Comparison of ENCODE assay signal across 1 cellular context in genomic region chr9:92764988-92765936, GRCh38.
TF ChIP-seq lines count a peak whose summit lies in the region.

No MANE protein-coding gene starts in this region.

TF ChIP-seq in HepG2, 621 proteins besides CTCF, POLR2A, EP300 and RAD21 (continued from another document and continues in another):
- TF ChIP-seq, protein P1, sequence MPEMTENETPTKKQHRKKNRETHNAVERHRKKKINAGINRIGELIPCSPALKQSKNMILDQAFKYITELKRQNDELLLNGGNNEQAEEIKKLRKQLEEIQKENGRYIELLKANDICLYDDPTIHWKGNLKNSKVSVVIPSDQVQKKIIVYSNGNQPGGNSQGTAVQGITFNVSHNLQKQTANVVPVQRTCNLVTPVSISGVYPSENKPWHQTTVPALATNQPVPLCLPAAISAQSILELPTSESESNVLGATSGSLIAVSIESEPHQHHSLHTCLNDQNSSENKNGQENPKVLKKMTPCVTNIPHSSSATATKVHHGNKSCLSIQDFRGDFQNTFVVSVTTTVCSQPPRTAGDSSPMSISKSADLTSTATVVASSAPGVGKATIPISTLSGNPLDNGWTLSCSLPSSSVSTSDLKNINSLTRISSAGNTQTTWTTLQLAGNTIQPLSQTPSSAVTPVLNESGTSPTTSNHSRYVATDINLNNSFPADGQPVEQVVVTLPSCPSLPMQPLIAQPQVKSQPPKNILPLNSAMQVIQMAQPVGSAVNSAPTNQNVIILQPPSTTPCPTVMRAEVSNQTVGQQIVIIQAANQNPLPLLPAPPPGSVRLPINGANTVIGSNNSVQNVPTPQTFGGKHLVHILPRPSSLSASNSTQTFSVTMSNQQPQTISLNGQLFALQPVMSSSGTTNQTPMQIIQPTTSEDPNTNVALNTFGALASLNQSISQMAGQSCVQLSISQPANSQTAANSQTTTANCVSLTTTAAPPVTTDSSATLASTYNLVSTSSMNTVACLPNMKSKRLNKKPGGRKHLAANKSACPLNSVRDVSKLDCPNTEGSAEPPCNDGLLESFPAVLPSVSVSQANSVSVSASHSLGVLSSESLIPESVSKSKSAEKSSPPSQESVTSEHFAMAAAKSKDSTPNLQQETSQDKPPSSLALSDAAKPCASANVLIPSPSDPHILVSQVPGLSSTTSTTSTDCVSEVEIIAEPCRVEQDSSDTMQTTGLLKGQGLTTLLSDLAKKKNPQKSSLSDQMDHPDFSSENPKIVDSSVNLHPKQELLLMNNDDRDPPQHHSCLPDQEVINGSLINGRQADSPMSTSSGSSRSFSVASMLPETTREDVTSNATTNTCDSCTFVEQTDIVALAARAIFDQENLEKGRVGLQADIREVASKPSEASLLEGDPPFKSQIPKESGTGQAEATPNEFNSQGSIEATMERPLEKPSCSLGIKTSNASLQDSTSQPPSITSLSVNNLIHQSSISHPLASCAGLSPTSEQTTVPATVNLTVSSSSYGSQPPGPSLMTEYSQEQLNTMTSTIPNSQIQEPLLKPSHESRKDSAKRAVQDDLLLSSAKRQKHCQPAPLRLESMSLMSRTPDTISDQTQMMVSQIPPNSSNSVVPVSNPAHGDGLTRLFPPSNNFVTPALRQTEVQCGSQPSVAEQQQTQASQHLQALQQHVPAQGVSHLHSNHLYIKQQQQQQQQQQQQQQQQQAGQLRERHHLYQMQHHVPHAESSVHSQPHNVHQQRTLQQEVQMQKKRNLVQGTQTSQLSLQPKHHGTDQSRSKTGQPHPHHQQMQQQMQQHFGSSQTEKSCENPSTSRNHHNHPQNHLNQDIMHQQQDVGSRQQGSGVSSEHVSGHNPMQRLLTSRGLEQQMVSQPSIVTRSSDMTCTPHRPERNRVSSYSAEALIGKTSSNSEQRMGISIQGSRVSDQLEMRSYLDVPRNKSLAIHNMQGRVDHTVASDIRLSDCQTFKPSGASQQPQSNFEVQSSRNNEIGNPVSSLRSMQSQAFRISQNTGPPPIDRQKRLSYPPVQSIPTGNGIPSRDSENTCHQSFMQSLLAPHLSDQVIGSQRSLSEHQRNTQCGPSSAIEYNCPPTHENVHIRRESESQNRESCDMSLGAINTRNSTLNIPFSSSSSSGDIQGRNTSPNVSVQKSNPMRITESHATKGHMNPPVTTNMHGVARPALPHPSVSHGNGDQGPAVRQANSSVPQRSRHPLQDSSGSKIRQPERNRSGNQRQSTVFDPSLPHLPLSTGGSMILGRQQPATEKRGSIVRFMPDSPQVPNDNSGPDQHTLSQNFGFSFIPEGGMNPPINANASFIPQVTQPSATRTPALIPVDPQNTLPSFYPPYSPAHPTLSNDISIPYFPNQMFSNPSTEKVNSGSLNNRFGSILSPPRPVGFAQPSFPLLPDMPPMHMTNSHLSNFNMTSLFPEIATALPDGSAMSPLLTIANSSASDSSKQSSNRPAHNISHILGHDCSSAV (CRISPR knock-in tag; IDR thresholded peaks at IDR 0.05; ENCODE audit: borderline replicate concordance), result no peak
- peak; percentile 88; the same call in 1 of the 2 replicates for TF ChIP-seq ZNF33B (CRISPR knock-in tag; IDR thresholded peaks at IDR 0.05)
- no peak for TF ChIP-seq SSRP1 (CRISPR knock-in tag; IDR thresholded peaks at IDR 0.05)
- TF ChIP-seq, protein P2, sequence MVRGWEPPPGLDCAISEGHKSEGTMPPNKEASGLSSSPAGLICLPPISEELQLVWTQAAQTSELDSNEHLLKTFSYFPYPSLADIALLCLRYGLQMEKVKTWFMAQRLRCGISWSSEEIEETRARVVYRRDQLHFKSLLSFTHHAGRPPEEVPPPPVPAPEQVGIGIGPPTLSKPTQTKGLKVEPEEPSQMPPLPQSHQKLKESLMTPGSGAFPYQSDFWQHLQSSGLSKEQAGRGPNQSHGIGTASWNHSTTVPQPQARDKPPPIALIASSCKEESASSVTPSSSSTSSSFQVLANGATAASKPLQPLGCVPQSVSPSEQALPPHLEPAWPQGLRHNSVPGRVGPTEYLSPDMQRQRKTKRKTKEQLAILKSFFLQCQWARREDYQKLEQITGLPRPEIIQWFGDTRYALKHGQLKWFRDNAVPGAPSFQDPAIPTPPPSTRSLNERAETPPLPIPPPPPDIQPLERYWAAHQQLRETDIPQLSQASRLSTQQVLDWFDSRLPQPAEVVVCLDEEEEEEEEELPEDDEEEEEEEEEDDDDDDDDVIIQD (CRISPR knock-in tag; IDR thresholded peaks at IDR 0.05; ENCODE audit: low read depth), result 0 out of 2 replicates have a peak, but pooled peaks have one; percentile 13
- TF ChIP-seq ZGPAT (CRISPR knock-in tag; IDR thresholded peaks at IDR 0.05), result peak; percentile 96
- TF ChIP-seq NFE2 (CRISPR knock-in tag; IDR thresholded peaks at IDR 0.05), result no peak
- TF ChIP-seq SATB2 (CRISPR knock-in tag; IDR thresholded peaks at IDR 0.05), result no peak; the same call in 1 of the 2 replicates
- no peak for TF ChIP-seq IRX3 (CRISPR knock-in tag; IDR thresholded peaks at IDR 0.05; ENCODE audit: borderline replicate concordance, low read depth)
- TF ChIP-seq SMYD3 (CRISPR knock-in tag; IDR thresholded peaks at IDR 0.05), result no peak
- TF ChIP-seq, protein P3, sequence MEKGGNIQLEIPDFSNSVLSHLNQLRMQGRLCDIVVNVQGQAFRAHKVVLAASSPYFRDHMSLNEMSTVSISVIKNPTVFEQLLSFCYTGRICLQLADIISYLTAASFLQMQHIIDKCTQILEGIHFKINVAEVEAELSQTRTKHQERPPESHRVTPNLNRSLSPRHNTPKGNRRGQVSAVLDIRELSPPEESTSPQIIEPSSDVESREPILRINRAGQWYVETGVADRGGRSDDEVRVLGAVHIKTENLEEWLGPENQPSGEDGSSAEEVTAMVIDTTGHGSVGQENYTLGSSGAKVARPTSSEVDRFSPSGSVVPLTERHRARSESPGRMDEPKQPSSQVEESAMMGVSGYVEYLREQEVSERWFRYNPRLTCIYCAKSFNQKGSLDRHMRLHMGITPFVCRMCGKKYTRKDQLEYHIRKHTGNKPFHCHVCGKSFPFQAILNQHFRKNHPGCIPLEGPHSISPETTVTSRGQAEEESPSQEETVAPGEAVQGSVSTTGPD (CRISPR knock-in tag; IDR thresholded peaks at IDR 0.05), result no peak
- TF ChIP-seq ZNF160 (CRISPR knock-in tag; IDR thresholded peaks at IDR 0.05), result peak; percentile 16; the same call in 1 of the 2 replicates
- TF ChIP-seq THYN1 (CRISPR knock-in tag; IDR thresholded peaks at IDR 0.05; ENCODE audit: borderline replicate concordance, low read depth), result no peak
- TF ChIP-seq ZNF574 (CRISPR knock-in tag; IDR thresholded peaks at IDR 0.05), result peak; percentile 86
- 0 out of 2 replicates have a peak, but pooled peaks have one; percentile 15 for TF ChIP-seq GATAD2A (CRISPR knock-in tag; IDR thresholded peaks at IDR 0.05)
- TF ChIP-seq FOXC1 (CRISPR knock-in tag; IDR thresholded peaks at IDR 0.05; ENCODE audit: borderline replicate concordance), result peak; percentile 95
- no peak for TF ChIP-seq NFIB (CRISPR knock-in tag; IDR thresholded peaks at IDR 0.05; ENCODE audit: borderline replicate concordance)
- peak in 1 of 2 experiments; percentile 68; a peak in 1 of 4 replicates for TF ChIP-seq ATF4 (CRISPR knock-in tag; IDR thresholded peaks at IDR 0.05)
- TF ChIP-seq RXRB (CRISPR knock-in tag; IDR thresholded peaks at IDR 0.05; ENCODE audit: borderline replicate concordance), result no peak
- no peak for TF ChIP-seq ZNF619 (CRISPR knock-in tag; IDR thresholded peaks at IDR 0.05)
- no peak for TF ChIP-seq ARNT (IDR thresholded peaks at IDR 0.05)
- TF ChIP-seq, protein P4, sequence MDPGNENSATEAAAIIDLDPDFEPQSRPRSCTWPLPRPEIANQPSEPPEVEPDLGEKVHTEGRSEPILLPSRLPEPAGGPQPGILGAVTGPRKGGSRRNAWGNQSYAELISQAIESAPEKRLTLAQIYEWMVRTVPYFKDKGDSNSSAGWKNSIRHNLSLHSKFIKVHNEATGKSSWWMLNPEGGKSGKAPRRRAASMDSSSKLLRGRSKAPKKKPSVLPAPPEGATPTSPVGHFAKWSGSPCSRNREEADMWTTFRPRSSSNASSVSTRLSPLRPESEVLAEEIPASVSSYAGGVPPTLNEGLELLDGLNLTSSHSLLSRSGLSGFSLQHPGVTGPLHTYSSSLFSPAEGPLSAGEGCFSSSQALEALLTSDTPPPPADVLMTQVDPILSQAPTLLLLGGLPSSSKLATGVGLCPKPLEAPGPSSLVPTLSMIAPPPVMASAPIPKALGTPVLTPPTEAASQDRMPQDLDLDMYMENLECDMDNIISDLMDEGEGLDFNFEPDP (CRISPR knock-in tag; conservative IDR thresholded peaks at IDR 0.05), result no peak
- TF ChIP-seq, protein P5, sequence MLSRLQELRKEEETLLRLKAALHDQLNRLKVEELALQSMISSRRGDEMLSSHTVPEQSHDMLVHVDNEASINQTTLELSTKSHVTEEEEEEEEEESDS (CRISPR knock-in tag; IDR thresholded peaks at IDR 0.05; ENCODE audit: borderline replicate concordance), result no peak; the same call in 1 of the 2 replicates
- TF ChIP-seq, protein P6, sequence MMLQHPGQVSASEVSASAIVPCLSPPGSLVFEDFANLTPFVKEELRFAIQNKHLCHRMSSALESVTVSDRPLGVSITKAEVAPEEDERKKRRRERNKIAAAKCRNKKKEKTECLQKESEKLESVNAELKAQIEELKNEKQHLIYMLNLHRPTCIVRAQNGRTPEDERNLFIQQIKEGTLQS (CRISPR knock-in tag; IDR thresholded peaks at IDR 0.05), result peak; percentile 61
- TF ChIP-seq ZNF136 (CRISPR knock-in tag; IDR thresholded peaks at IDR 0.05; ENCODE audit: low read depth), result no peak
- TF ChIP-seq TMF1 (CRISPR knock-in tag; IDR thresholded peaks at IDR 0.05; ENCODE audit: low read depth), result peak; percentile 33; the same call in 1 of the 2 replicates
- no peak for TF ChIP-seq CEBPB (IDR thresholded peaks at IDR 0.05; ENCODE audit: borderline replicate concordance, low read depth, low read length)
- TF ChIP-seq PPARG (CRISPR knock-in tag; conservative IDR thresholded peaks at IDR 0.05), result peak; percentile 36; the same call in 1 of the 2 replicates
- peak; percentile 32; the same call in 1 of the 2 replicates for TF ChIP-seq ZNF766 (CRISPR knock-in tag; IDR thresholded peaks at IDR 0.05; ENCODE audit: borderline replicate concordance)
- no peak for TF ChIP-seq MTF1 (CRISPR knock-in tag; IDR thresholded peaks at IDR 0.05)
- TF ChIP-seq ZSCAN25 (CRISPR knock-in tag; IDR thresholded peaks at IDR 0.05), result no peak; the same call in 1 of the 2 replicates
- TF ChIP-seq ZNF331 (CRISPR knock-in tag; IDR thresholded peaks at IDR 0.05), result peak; percentile 33
- TF ChIP-seq SMARCC2 (IDR thresholded peaks at IDR 0.05), result no peak
- no peak for TF ChIP-seq SMARCE1 (IDR thresholded peaks at IDR 0.05; ENCODE audit: borderline replicate concordance)
